Comparison of ENCODE assay signal across 24 cellular contexts in genomic region chr5:152631217-152631616, GRCh38.
A peak's percentile ranks its signal among the peaks of the same experiment; 100 is the strongest.
DNase-seq lines count a peak whose midpoint lies in the region; ATAC-seq and TF ChIP-seq lines count a peak whose summit lies in the region.
"Had no signal": no experiment of that assay in that cellular context is flagged by ENCODE, and none has a peak within 500 bp of the region (broad histone marks: within the 10 kb centered on the region; RNA-seq: fewer than 3 reads in every experiment).

No MANE protein-coding gene starts in this region.

- no peaks in the 10 kb centered on the region for H3K27me3 ChIP-seq in tibial artery

- ATAC-seq in omental fat pad (ENCODE audit: low FRiP score): no peak
- ATAC-seq: GM23338, HepG2, K562 had no signal

- H3K27ac ChIP-seq in cingulate gyrus (ENCODE audit: low read depth, low read length) (peak overlapping the region; percentile 2), tibial artery (peak overlapping the region; percentile 73 to 77)
- H3K27ac ChIP-seq: HL-60, PC-9, SK-N-MC had no signal

- no peaks in the 10 kb centered on the region for H3K9me3 ChIP-seq in tibial artery
- H3K9me3 ChIP-seq: HAP-1, MG63 had no signal

- no peaks in the 10 kb centered on the region for H3K36me3 ChIP-seq in tibial artery
- H3K36me3 ChIP-seq: HAP-1, MG63 had no signal

- H3K4me3 ChIP-seq in tibial artery: no peak overlapping the region
- H3K4me3 ChIP-seq: GM23338, HAP-1, K562, MG63, PC-9, SK-N-MC had no signal

- DNase-seq in NCI-H524 (lab: John Stamatoyannopoulos, UW) (peak; percentile 14 to 58), NCI-H524 treated with DMSO at 0.1 percent for 48 hours (lab: John Stamatoyannopoulos, UW) (no peak), NCI-H345 (lab: John Stamatoyannopoulos, UW) (peak; percentile 37), tibial artery (no peak), NCI-H2227 (lab: John Stamatoyannopoulos, UW; ENCODE audit: unreplicated experiment) (no peak), omental fat pad (ENCODE audit: low spot score) (no peak)
- no peak for DNase-seq in stimulated activated CD4-positive, alpha-beta T cell treated with anti-CD3 and anti-CD28 coated beads, Interleukin-2, amount 100 ng/mL, for 48 hours
- DNase-seq: DMS79, MG63, NCI-H1048, NCI-H1417 treated with DMSO at 0.1 percent for 48 hours, NCI-H1930, NCI-H526 treated with DMSO at 0.1 percent for 48 hours, PC-9, RPMI8226, SHP77, SW 1271 had no signal

- peaks cover 0 to 67% (median 32%) of the 10 kb centered on the region in 4 donors for H3K4me1 ChIP-seq in tibial artery
- H3K4me1 ChIP-seq: HAP-1 had no signal

- TF ChIP-seq CTCF in tibial artery (IDR thresholded peaks at IDR 0.05): no peak
- TF ChIP-seq CTCF in omental fat pad (IDR thresholded peaks at IDR 0.05): no peak

- intact Hi-C loops in tibial artery (cut with DNase I; ENCODE audit: low total_unique reads): no loop called here

Comparison
In these comparisons a context has a peak if more than half of its experiments do, and no peak if none do; other contexts are left out.
1. DNase-seq: peak in NCI-H524 (2 of 2) and NCI-H345 (single experiment); none in NCI-H524 treated with DMSO at 0.1 percent for 48 hours (single experiment), tibial artery (0 of 2), stimulated activated CD4-positive, alpha-beta T cell treated with anti-CD3 and anti-CD28 coated beads, Interleukin-2, amount 100 ng/mL, for 48 hours (0 of 2), NCI-H2227 (single experiment) and omental fat pad (single experiment).